ENCODE assay signal across 30 cellular contexts in the genomic region with DNA sequence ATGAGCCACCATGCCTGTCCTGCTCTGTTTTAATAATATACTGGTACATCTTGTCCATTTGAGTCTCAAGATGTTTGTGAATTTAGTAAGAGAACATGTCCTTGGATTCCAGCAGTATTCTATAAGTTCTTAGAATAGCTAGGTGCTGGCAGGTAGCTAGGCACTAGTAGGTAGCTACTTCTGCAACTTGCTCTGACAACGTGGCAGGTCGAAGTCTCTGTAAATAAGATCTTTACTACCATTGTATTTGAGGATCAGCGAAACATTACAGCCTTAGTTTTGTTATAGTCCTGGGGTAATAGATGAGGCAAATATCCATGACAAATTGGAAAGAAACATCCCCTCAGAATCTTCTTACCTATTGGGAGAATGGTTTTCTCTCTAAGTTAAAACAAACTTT. TPM values are rescaled to one million over a fixed set of nuclear protein-coding genes. Genes with fewer than 3 reads are reported as not detected.
"Had no signal": no experiment of that assay in that cellular context is flagged by ENCODE, and none has a peak within 500 bp of the region (broad histone marks: within the 10 kb centered on the region; RNA-seq: fewer than 3 reads in every experiment).

No MANE protein-coding gene starts in this region.

- H3K9ac ChIP-seq: SK-N-SH had no signal

- H3K9me2 ChIP-seq: SK-N-SH had no signal

- H3K4me3 ChIP-seq: adrenal gland, body of pancreas, breast epithelium, MG63, Peyer's patch, SJSA1 had no signal

- H3K27ac ChIP-seq: adrenal gland, body of pancreas, breast epithelium, SJSA1 had no signal

- H3K4me2 ChIP-seq: SK-N-SH had no signal

- H3K9me3 Mint-ChIP-seq: activated CD4-positive, alpha-beta T cell treated with anti-CD3 and anti-CD28 coated beads, Interleukin-2, amount 10 ng/mL, durations not matched to agents 7 days and 5 days; activated naive CD4-positive, alpha-beta T cell treated with anti-CD3 and anti-CD28 coated beads for 36 hours; activated naive CD4-positive, alpha-beta T cell treated with anti-CD3 and anti-CD28 coated beads, Interleukin-2, amount 50 U/mL, for 72 hours; activated T-cell treated with anti-CD3 and anti-CD28 coated beads, Interleukin-2, amount 50 U/mL, for 24 hours; activated T-helper 1 cell treated with anti-CD3 and anti-CD28 coated beads, Interleukin-12 subunit alpha, Interleukin-12 subunit beta, Interleukin-2, Interleukin-4 antibody, amounts not matched to agents 30 ng/mL and 10 ng/mL and 1 ng/mL, durations not matched to agents 14 hours and 24 hours and 36 hours; T-helper 1 cell treated with Interleukin-12 subunit alpha and Interleukin-12 subunit beta and Interleukin-4 antibody, amounts not matched to agents 30 μg/mL and 1 μg/mL, for 36 hours; T-helper 2 cell treated with Interferon-gamma antibody and Interleukin-4, amounts not matched to agents 5 μg/mL and 100 μg/mL, for 36 hours; WTC11 had no signal

- ATAC-seq: activated CD4-positive, alpha-beta T cell treated with anti-CD3 and anti-CD28 coated beads for 36 hours; activated CD4-positive, CD25-positive, alpha-beta regulatory T cell treated with anti-CD3 and anti-CD28 coated beads, Interleukin-2, amount 50 U/mL, for 24 hours; activated CD8-positive, alpha-beta T cell treated with anti-CD3 and anti-CD28 coated beads, Interleukin-2, amount 10 ng/mL, durations not matched to agents 7 days and 5 days; activated naive CD4-positive, alpha-beta T cell treated with anti-CD3 and anti-CD28 coated beads, Interleukin-2, amount 50 U/mL, for 72 hours; body of pancreas; WTC11 had no signal

- H3K36me3 Mint-ChIP-seq: activated naive CD4-positive, alpha-beta T cell treated with anti-CD3 and anti-CD28 coated beads, Interleukin-2, amount 50 U/mL, for 72 hours; WTC11 had no signal

- H3K27me3 ChIP-seq: adrenal gland, body of pancreas, breast epithelium, MG63, Peyer's patch, SJSA1 had no signal

- H3K4me3 Mint-ChIP-seq: activated CD4-positive, alpha-beta T cell treated with anti-CD3 and anti-CD28 coated beads for 36 hours; activated CD4-positive, alpha-beta T cell treated with anti-CD3 and anti-CD28 coated beads, Interleukin-2, amount 10 ng/mL, durations not matched to agents 7 days and 5 days; activated CD8-positive, alpha-beta T cell treated with anti-CD3 and anti-CD28 coated beads, Interleukin-2, amount 10 ng/mL, durations not matched to agents 7 days and 5 days; activated naive CD4-positive, alpha-beta T cell treated with anti-CD3 and anti-CD28 coated beads for 36 hours; activated T-cell treated with anti-CD3 and anti-CD28 coated beads, Interleukin-2, amount 50 U/mL, for 24 hours; activated T-helper 1 cell treated with anti-CD3 and anti-CD28 coated beads, Interleukin-12 subunit alpha, Interleukin-12 subunit beta, Interleukin-2, Interleukin-4 antibody, amounts not matched to agents 30 ng/mL and 10 ng/mL and 1 ng/mL, durations not matched to agents 14 hours and 24 hours and 36 hours; T-helper 1 cell treated with Interleukin-12 subunit alpha and Interleukin-12 subunit beta and Interleukin-4 antibody, amounts not matched to agents 30 μg/mL and 1 μg/mL, for 36 hours; T-helper 2 cell treated with Interferon-gamma antibody and Interleukin-4, amounts not matched to agents 5 μg/mL and 100 μg/mL, for 36 hours; WTC11 had no signal

- DNase-seq: activated CD4-positive, alpha-beta T cell treated with anti-CD3 and anti-CD28 coated beads for 36 hours; activated CD4-positive, alpha-beta T cell treated with anti-CD3 and anti-CD28 coated beads, Interleukin-2, amount 10 ng/mL, durations not matched to agents 7 days and 5 days; activated CD4-positive, alpha-beta T cell treated with anti-CD3 and anti-CD28 coated beads, Interleukin-2, amount 50 U/mL, for 48 hours; activated CD8-positive, alpha-beta T cell treated with anti-CD3 and anti-CD28 coated beads, Interleukin-2, amount 10 ng/mL, durations not matched to agents 7 days and 5 days; activated gamma-delta T cell treated with Interleukin-2 at 50 U/mL for 16 hours; activated naive CD4-positive, alpha-beta T cell treated with anti-CD3 and anti-CD28 coated beads for 36 hours; activated T-cell treated with anti-CD3 and anti-CD28 coated beads, Interleukin-2, amount 50 U/mL, for 24 hours; adrenal gland; body of pancreas; Kasumi-1; KG1; MG63; NCI-H1048; NCI-H1417; NCI-H146; NCI-H187; NCI-H2029 treated with DMSO at 0.1 percent for 48 hours; NCI-H524 treated with DMSO at 0.1 percent for 48 hours; RPMI8226; SHP77 treated with DMSO at 0.1 percent for 48 hours; SK-N-SH had no signal

- H3K9me3 ChIP-seq: adrenal gland, body of pancreas, breast epithelium, MG63, Peyer's patch, SJSA1, SK-N-SH had no signal

- H3K4me1 ChIP-seq: adrenal gland, body of pancreas, breast epithelium had no signal

- H3K4me1 Mint-ChIP-seq: activated CD4-positive, alpha-beta T cell treated with anti-CD3 and anti-CD28 coated beads for 36 hours; activated CD4-positive, alpha-beta T cell treated with anti-CD3 and anti-CD28 coated beads, Interleukin-2, amount 10 ng/mL, durations not matched to agents 7 days and 5 days had no signal

- H3K36me3 ChIP-seq: adrenal gland, breast epithelium, MG63, Peyer's patch, SJSA1 had no signal

RNA-seq across cellular contexts. Expression of a gene that starts 14.2 kb away (rescaled TPM):
- total RNA-seq: body of pancreas had no signal
